In genomic region chr3:159775372-159775961, GRCh38 we compare ENCODE assay signal across 8 cellular contexts.
A peak's percentile ranks its signal among the peaks of the same experiment; 100 is the strongest.
DNase-seq lines count a peak whose midpoint lies in the region; ATAC-seq and TF ChIP-seq lines count a peak whose summit lies in the region.

No MANE protein-coding gene starts in this region.

- H3K4me1 Mint-ChIP-seq in activated naive CD4-positive, alpha-beta T cell treated with anti-CD3 and anti-CD28 coated beads, Interleukin-2, amount 10 ng/mL, durations not matched to agents 7 days and 5 days: no peaks in the 10 kb centered on the region
- H3K4me1 Mint-ChIP-seq in activated CD4-positive, alpha-beta memory T cell treated with anti-CD3 and anti-CD28 coated beads, Interleukin-2, amount 10 ng/mL, durations not matched to agents 7 days and 5 days: no peaks in the 10 kb centered on the region

- H3K36me3 Mint-ChIP-seq in activated naive CD4-positive, alpha-beta T cell treated with anti-CD3 and anti-CD28 coated beads, Interleukin-2, amount 10 ng/mL, durations not matched to agents 7 days and 5 days: no peaks in the 10 kb centered on the region
- H3K36me3 Mint-ChIP-seq in activated CD4-positive, alpha-beta memory T cell treated with anti-CD3 and anti-CD28 coated beads, Interleukin-2, amount 10 ng/mL, durations not matched to agents 7 days and 5 days (ENCODE audit: low read depth): no peaks in the 10 kb centered on the region

- H3K4me3 Mint-ChIP-seq in activated naive CD4-positive, alpha-beta T cell treated with anti-CD3 and anti-CD28 coated beads, Interleukin-2, amount 10 ng/mL, durations not matched to agents 7 days and 5 days: no peak overlapping the region
- no peak overlapping the region for H3K4me3 Mint-ChIP-seq in activated CD4-positive, alpha-beta memory T cell treated with anti-CD3 and anti-CD28 coated beads, Interleukin-2, amount 10 ng/mL, durations not matched to agents 7 days and 5 days

- no TSS peak for BruUV-seq in Panc1 (replicated peaks; lab: Mats Ljungman, UMichigan)

- peaks cover 17% of the 10 kb centered on the region for H3K27me3 Mint-ChIP-seq in activated naive CD4-positive, alpha-beta T cell treated with anti-CD3 and anti-CD28 coated beads, Interleukin-2, amount 10 ng/mL, durations not matched to agents 7 days and 5 days
- H3K27me3 Mint-ChIP-seq in activated CD4-positive, alpha-beta memory T cell treated with anti-CD3 and anti-CD28 coated beads, Interleukin-2, amount 10 ng/mL, durations not matched to agents 7 days and 5 days: peaks cover 19% of the 10 kb centered on the region

- CTCF ChIA-PET in Panc1 (lab: Charles Lee): no interaction called here
- CTCF ChIA-PET in activated naive CD4-positive, alpha-beta T cell treated with anti-CD3 and anti-CD28 coated beads, Interleukin-2, amount 10 ng/mL, durations not matched to agents 7 days and 5 days (lab: Charles Lee): interaction anchor here (0.6 kb wide), 1 partner anchor 455 kb away, joined by 3 read pairs; no protein-coding TSS in a partner anchor
- CTCF ChIA-PET in activated CD4-positive, alpha-beta memory T cell treated with anti-CD3 and anti-CD28 coated beads, Interleukin-2, amount 10 ng/mL, durations not matched to agents 7 days and 5 days (lab: Charles Lee): no interaction called here

- POLR2A ChIA-PET in Panc1 (lab: Charles Lee): interaction anchor here (0.9 kb wide), 1 partner anchor 161 kb away, joined by 5 read pairs; no protein-coding TSS in a partner anchor
- POLR2A ChIA-PET in activated CD4-positive, alpha-beta memory T cell treated with anti-CD3 and anti-CD28 coated beads, Interleukin-2, amount 10 ng/mL, durations not matched to agents 7 days and 5 days (lab: Charles Lee): no interaction called here

- DNase-seq in H4 (ENCODE audit: low spot score): peak; percentile 98
- no peak for DNase-seq in Panc1 (ENCODE audit: low read depth, low spot score)
- peak; percentile 64 for DNase-seq in glomerular visceral epithelial cell (ENCODE audit: extremely low spot score)
- DNase-seq in retina: peak; percentile 42
- DNase-seq in activated naive CD4-positive, alpha-beta T cell treated with anti-CD3 and anti-CD28 coated beads, Interleukin-2, amount 10 ng/mL, durations not matched to agents 7 days and 5 days: no peak
- DNase-seq in activated CD4-positive, alpha-beta memory T cell treated with anti-CD3 and anti-CD28 coated beads, Interleukin-2, amount 10 ng/mL, durations not matched to agents 7 days and 5 days: no peak

- no peaks in the 10 kb centered on the region for H3K9me3 Mint-ChIP-seq in activated naive CD4-positive, alpha-beta T cell treated with anti-CD3 and anti-CD28 coated beads, Interleukin-2, amount 10 ng/mL, durations not matched to agents 7 days and 5 days
- H3K9me3 Mint-ChIP-seq in activated CD4-positive, alpha-beta memory T cell treated with anti-CD3 and anti-CD28 coated beads, Interleukin-2, amount 10 ng/mL, durations not matched to agents 7 days and 5 days: no peaks in the 10 kb centered on the region

- no peak overlapping the region for H3K27ac ChIP-seq in Panc1 (ENCODE audit: low read length)

- TF ChIP-seq CTCF in Panc1 (IDR thresholded peaks at IDR 0.05): no peak

- no peaks in the 10 kb centered on the region for H3K36me3 ChIP-seq in Panc1 (ENCODE audit: control insufficient read depth, insufficient read depth, low read length)

- peak; percentile 68 for ATAC-seq in Panc1
- no peak for ATAC-seq in HG03097 (IDR thresholded peaks at IDR 0.05; ENCODE audit: low FRiP score, unreplicated experiment)
- ATAC-seq in HG02678 (IDR thresholded peaks at IDR 0.05; ENCODE audit: unreplicated experiment): no peak

- H3K9me3 ChIP-seq in Panc1 (ENCODE audit: control insufficient read depth, insufficient read depth, low read depth, low read length): no peaks in the 10 kb centered on the region

- in situ Hi-C loops in Panc1 (cut with HindIII; ENCODE audit: low pct_unique_long_range_greater_than_20kb, low sequenced_read_pairs): no loop called here

- no peaks in the 10 kb centered on the region; the same call in 1 of the 2 replicates for H3K4me1 ChIP-seq in Panc1 (ENCODE audit: control insufficient read depth, insufficient read depth, low read length)

- intact Hi-C loops in Panc1 (cut with micrococcal nuclease; ENCODE audit: unreplicated experiment): no loop called here

- H3K27me3 ChIP-seq in Panc1 (ENCODE audit: control insufficient read depth, insufficient read depth, low read length): no peaks in the 10 kb centered on the region

- H3K4me3 ChIP-seq in Panc1 (ENCODE audit: low read depth in 2 of 2, low read length in 2 of 2): no peak overlapping the region

- no peak overlapping the region for H3K27ac Mint-ChIP-seq in activated naive CD4-positive, alpha-beta T cell treated with anti-CD3 and anti-CD28 coated beads, Interleukin-2, amount 10 ng/mL, durations not matched to agents 7 days and 5 days
- no peak overlapping the region for H3K27ac Mint-ChIP-seq in activated CD4-positive, alpha-beta memory T cell treated with anti-CD3 and anti-CD28 coated beads, Interleukin-2, amount 10 ng/mL, durations not matched to agents 7 days and 5 days

Comparison
In these comparisons a context has a peak if more than half of its experiments do, and no peak if none do; other contexts are left out.
1. DNase-seq: peak in H4 (single experiment), glomerular visceral epithelial cell (single experiment) and retina (single experiment); none in Panc1 (single experiment), activated naive CD4-positive, alpha-beta T cell treated with anti-CD3 and anti-CD28 coated beads, Interleukin-2, amount 10 ng/mL, durations not matched to agents 7 days and 5 days (single experiment) and activated CD4-positive, alpha-beta memory T cell treated with anti-CD3 and anti-CD28 coated beads, Interleukin-2, amount 10 ng/mL, durations not matched to agents 7 days and 5 days (single experiment).